ENCODE assay signal across 19 cellular contexts in the genomic region with DNA sequence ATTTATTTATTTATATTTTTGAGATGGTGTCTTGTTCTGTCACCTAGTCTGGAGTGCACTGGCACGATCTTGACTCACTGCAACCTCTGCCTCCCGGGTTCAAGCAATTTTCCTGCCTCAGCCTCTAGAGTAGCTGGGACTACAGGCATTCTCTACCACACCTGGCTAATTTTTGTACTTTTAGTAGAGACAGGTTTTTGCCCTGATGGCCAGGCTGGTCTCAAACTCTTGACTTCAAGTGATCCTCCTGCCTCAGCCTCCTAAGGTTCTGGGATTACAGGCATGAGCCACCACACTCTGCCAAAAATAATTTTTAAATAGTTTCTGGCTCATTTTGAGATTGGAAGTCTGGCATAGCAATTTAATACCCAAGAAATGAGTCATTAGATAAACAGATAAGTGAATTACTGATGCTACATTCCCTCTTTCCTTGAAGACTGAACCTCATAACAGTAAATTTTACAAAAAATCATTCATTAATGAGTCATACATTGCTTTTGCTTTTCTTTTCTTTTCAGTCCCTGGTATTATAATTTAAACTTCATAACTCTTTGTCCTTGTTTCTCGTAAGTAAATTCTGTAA.
DNase-seq lines count a peak whose midpoint lies in the region; ATAC-seq, FAIRE-seq and TF ChIP-seq lines count a peak whose summit lies in the region.
"Had no signal": no experiment of that assay in that cellular context is flagged by ENCODE, and none has a peak within 500 bp of the region (broad histone marks: within the 10 kb centered on the region; RNA-seq: fewer than 3 reads in every experiment).

No MANE protein-coding gene starts in this region.

- H3K36me3 ChIP-seq in smooth muscle cell (ENCODE audit: low read depth) (no peaks in the 10 kb centered on the region), pancreas (no peaks in the 10 kb centered on the region), upper lobe of right lung (no peaks in the 10 kb centered on the region)
- H3K36me3 ChIP-seq: right atrium auricular region had no signal

- H3K4me2 ChIP-seq in smooth muscle cell = no peak overlapping the region

- ATAC-seq in pancreas = no peak
- ATAC-seq in upper lobe of right lung = no peak
- no peak for ATAC-seq in HG03045 (IDR thresholded peaks at IDR 0.05; ENCODE audit: unreplicated experiment)

- H3K4me3 ChIP-seq in HFF-Myc (replicated peaks; ENCODE audit: low read depth, low read length) (no peak overlapping the region), fibroblast of the aortic adventitia (ENCODE audit: low read depth, low read length) (no peak overlapping the region), smooth muscle cell (no peak overlapping the region), pancreas (no peak overlapping the region), upper lobe of right lung (no peak overlapping the region)
- H3K4me3 ChIP-seq: right atrium auricular region had no signal

- peak overlapping the region; percentile 32 for H3K27ac ChIP-seq in smooth muscle cell (ENCODE audit: low read depth)
- H3K27ac ChIP-seq in pancreas = no peak overlapping the region
- H3K27ac ChIP-seq in upper lobe of right lung = no peak overlapping the region
- H3K27ac ChIP-seq: C4-2B, right atrium auricular region had no signal

- H3K79me2 ChIP-seq in smooth muscle cell (ENCODE audit: low read depth) = no peaks in the 10 kb centered on the region

- H3K27me3 ChIP-seq in smooth muscle cell (ENCODE audit: low read depth) = no peaks in the 10 kb centered on the region
- no peaks in the 10 kb centered on the region for H3K27me3 ChIP-seq in pancreas
- no peaks in the 10 kb centered on the region for H3K27me3 ChIP-seq in upper lobe of right lung
- H3K27me3 ChIP-seq: right atrium auricular region had no signal

- DNase-seq in HFF-Myc (ENCODE audit: extremely low read depth, low read depth) (peak; percentile 4), amniotic epithelial cell (ENCODE audit: low read depth) (peak; percentile 84), fibroblast of the aortic adventitia (ENCODE audit: low read depth) (peak; percentile 54), smooth muscle cell (lab: John Stamatoyannopoulos, UW; ENCODE audit: unreplicated experiment) (no peak), pancreas (no peak), upper lobe of right lung (no peak), activated gamma-delta T cell treated with Interleukin-2 at 50 U/mL for 16 hours (no peak)
- DNase-seq: DND-41; endodermal cell; glutamatergic neuron; H9; immature natural killer cell; NCI-H146; nephron progenitor cell; stimulated activated CD4-positive, alpha-beta T cell treated with anti-CD3 and anti-CD28 coated beads, Interleukin-2, amount 100 ng/mL, for 24 hours; stimulated activated CD8-positive, alpha-beta memory T cell treated with anti-CD3 and anti-CD28 coated beads, Interleukin-4, amount 100 ng/mL, for 48 hours had no signal

- H4K20me1 ChIP-seq in smooth muscle cell (ENCODE audit: low read depth) = no peaks in the 10 kb centered on the region

- H3F3A ChIP-seq in smooth muscle cell (ENCODE audit: low read depth) = no peaks in the 10 kb centered on the region

- no peak overlapping the region for H3K9ac ChIP-seq in smooth muscle cell (ENCODE audit: low read depth)

- no peak for FAIRE-seq in pancreas (lab: Jason Lieb, UNC)

- no peak overlapping the region for H2AFZ ChIP-seq in smooth muscle cell (ENCODE audit: low read depth)

- intact Hi-C loops in pancreas (cut with DNase I) (no loop called here), upper lobe of right lung (cut with DNase I) (no loop called here)

- H3K4me1 ChIP-seq in smooth muscle cell (ENCODE audit: low read depth) (no peaks in the 10 kb centered on the region), pancreas (no peaks in the 10 kb centered on the region), upper lobe of right lung (no peaks in the 10 kb centered on the region)
- H3K4me1 ChIP-seq: right atrium auricular region had no signal

- 94% methylated on average over 3 of the region's 3 CpGs for WGBS in smooth muscle cell (ENCODE audit: low lambda C conversion rate)
- 53 to 76% methylated on average over 3 of the region's 3 CpGs for WGBS in pancreas, 2 donors

- TF ChIP-seq CTCF in HFF-Myc (IDR thresholded peaks at IDR 0.05; ENCODE audit: low read depth, low read length, missing control alignments) (no peak), fibroblast of the aortic adventitia (IDR thresholded peaks at IDR 0.05; ENCODE audit: insufficient read depth, low read length) (no peak), smooth muscle cell (IDR thresholded peaks at IDR 0.05; ENCODE audit: borderline replicate concordance, insufficient read depth, poor library complexity, severe bottlenecking) (no peak), pancreas (IDR thresholded peaks at IDR 0.05) (no peak), upper lobe of right lung (IDR thresholded peaks at IDR 0.05) (no peak)

- H3K9me3 ChIP-seq in smooth muscle cell (replicated peaks; ENCODE audit: low read depth) (no peaks in the 10 kb centered on the region), pancreas (no peaks in the 10 kb centered on the region), upper lobe of right lung (no peaks in the 10 kb centered on the region)
- H3K9me3 ChIP-seq: right atrium auricular region had no signal

Comparison
In these comparisons a context has a peak if more than half of its experiments do, and no peak if none do; other contexts are left out.
1. DNase-seq: peak in HFF-Myc (single experiment), amniotic epithelial cell (single experiment) and fibroblast of the aortic adventitia (single experiment); none in smooth muscle cell (single experiment), pancreas (0 of 6), upper lobe of right lung (single experiment) and activated gamma-delta T cell treated with Interleukin-2 at 50 U/mL for 16 hours (single experiment).